Comparison of ENCODE assay signal across 13 cellular contexts in the genomic region with DNA sequence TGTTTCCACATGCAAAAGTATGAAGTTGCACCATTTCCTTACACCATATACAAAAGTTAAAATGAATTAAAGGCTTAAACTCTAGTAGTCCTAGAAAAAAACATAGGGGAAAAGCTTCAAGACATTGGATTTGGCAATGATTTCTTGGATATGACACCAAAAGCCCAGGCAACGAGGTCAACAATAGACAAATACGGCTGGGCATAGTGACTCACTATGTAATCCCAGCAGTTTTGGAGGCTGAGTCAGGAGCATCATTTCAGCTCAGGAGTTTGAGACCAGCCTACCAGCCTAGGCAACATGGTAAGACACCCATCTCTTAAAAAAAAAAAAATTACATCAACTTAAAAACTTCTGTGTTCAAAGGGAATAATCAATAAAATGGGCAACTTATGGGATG. TPM values are rescaled to one million over a fixed set of nuclear protein-coding genes. Genes with fewer than 3 reads are reported as not detected.
DNase-seq lines count a peak whose midpoint lies in the region; FAIRE-seq and TF ChIP-seq lines count a peak whose summit lies in the region.
"Had no signal": no experiment of that assay in that cellular context is flagged by ENCODE, and none has a peak within 500 bp of the region (broad histone marks: within the 10 kb centered on the region; RNA-seq: fewer than 3 reads in every experiment).

No MANE protein-coding gene starts in this region.

- H3K36me3 ChIP-seq in A673 (ENCODE audit: insufficient read depth, low read length, poor library complexity, severe bottlenecking) = no peaks in the 10 kb centered on the region
- no peaks in the 10 kb centered on the region for H3K36me3 ChIP-seq in SJSA1
- no peaks in the 10 kb centered on the region for H3K36me3 ChIP-seq in CD8-positive, alpha-beta memory T cell (ENCODE audit: insufficient read depth, low read length)
- H3K36me3 ChIP-seq: tibial nerve had no signal

- no peak overlapping the region for H3K27ac Mint-ChIP-seq in CD8-positive, alpha-beta memory T cell

- no peak for FAIRE-seq in GM19239 (lab: Jason Lieb, UNC)
- FAIRE-seq: frontal cortex had no signal

- POLR2A ChIA-PET in A673 (lab: Charles Lee; ENCODE audit: low non-redundant PET) = no interaction called here
- POLR2A ChIA-PET in CD8-positive, alpha-beta memory T cell (lab: Charles Lee) = no interaction called here

- peaks cover 20 to 51% (median 45%) of the 10 kb centered on the region in 5 donors for H3K9me3 Mint-ChIP-seq in CD8-positive, alpha-beta memory T cell

- peaks cover 0 to 18% (median 2%) of the 10 kb centered on the region in 3 donors for H3K36me3 Mint-ChIP-seq in CD8-positive, alpha-beta memory T cell

- H3K4me3 ChIP-seq in A673 (ENCODE audit: low read depth, low read length, poor library complexity, severe bottlenecking) = no peak overlapping the region
- H3K4me3 ChIP-seq in HFF-Myc (replicated peaks; ENCODE audit: low read depth, low read length) = no peak overlapping the region
- H3K4me3 ChIP-seq in SJSA1 = no peak overlapping the region
- no peak overlapping the region for H3K4me3 ChIP-seq in CD8-positive, alpha-beta memory T cell (ENCODE audit: low read length)
- H3K4me3 ChIP-seq: dorsolateral prefrontal cortex, tibial nerve had no signal

- TF ChIP-seq CTCF in A673 (conservative IDR thresholded peaks at IDR 0.05; ENCODE audit: low read depth, low read length) = no peak
- TF ChIP-seq CTCF in HFF-Myc (IDR thresholded peaks at IDR 0.05; ENCODE audit: low read depth, low read length, missing control alignments) = no peak

- CTCF ChIA-PET in A673 (lab: Charles Lee) = no interaction called here
- CTCF ChIA-PET in CD8-positive, alpha-beta memory T cell (lab: Charles Lee) = no interaction called here

- peaks cover 0 to 5% of the 10 kb centered on the region in 2 donors for H3K27me3 Mint-ChIP-seq in CD8-positive, alpha-beta memory T cell

- DNase-seq in A673 (ENCODE audit: low spot score) (peak; percentile 5), HFF-Myc (ENCODE audit: extremely low read depth, low read depth) (peak; percentile 22), SJSA1 (ENCODE audit: low read depth in 1 of 2, low spot score in 2 of 2) (peak; percentile 21 to 52), fibroblast of peridontal ligament (ENCODE audit: extremely low read depth) (peak; percentile 67), NCI-H2029 treated with DMSO at 0.1 percent for 48 hours (lab: John Stamatoyannopoulos, UW) (no peak), NCI-H1048 (lab: John Stamatoyannopoulos, UW) (no peak), GM19239 (ENCODE audit: insufficient read length, low spot score) (no peak)
- DNase-seq in CD8-positive, alpha-beta memory T cell = no peak
- DNase-seq: anterior cingulate cortex, dorsolateral prefrontal cortex, NCI-H1105 treated with DMSO at 0.1 percent for 48 hours had no signal

- no peak overlapping the region for H3K4me3 Mint-ChIP-seq in CD8-positive, alpha-beta memory T cell

- no TSS peak for BruUV-seq in A673 (replicated peaks; lab: Mats Ljungman, UMichigan)

- H3K4me1 ChIP-seq in A673 (ENCODE audit: insufficient read depth, low read length, poor library complexity, severe bottlenecking) = no peaks in the 10 kb centered on the region
- no peaks in the 10 kb centered on the region for H3K4me1 ChIP-seq in SJSA1 (replicated peaks)
- no peaks in the 10 kb centered on the region for H3K4me1 ChIP-seq in CD8-positive, alpha-beta memory T cell (ENCODE audit: insufficient read depth, low read length)
- H3K4me1 ChIP-seq: tibial nerve had no signal

- no peak overlapping the region for H3K27ac ChIP-seq in A673 (ENCODE audit: low read depth, low read length, poor library complexity, severe bottlenecking)
- H3K27ac ChIP-seq in SJSA1 = peak overlapping the region; percentile 3; the same call in 1 of the 2 replicates
- no peak overlapping the region for H3K27ac ChIP-seq in CD8-positive, alpha-beta memory T cell (ENCODE audit: low read depth, low read length)
- H3K27ac ChIP-seq: dorsolateral prefrontal cortex, tibial nerve had no signal

- H3K27me3 ChIP-seq in A673 (replicated peaks; ENCODE audit: insufficient read depth, low read depth, low read length, poor library complexity) (no peaks in the 10 kb centered on the region), SJSA1 (replicated peaks) (no peaks in the 10 kb centered on the region)
- H3K27me3 ChIP-seq in CD8-positive, alpha-beta memory T cell (ENCODE audit: insufficient read depth, low read length, poor library complexity, severe bottlenecking) = no peaks in the 10 kb centered on the region
- H3K27me3 ChIP-seq: dorsolateral prefrontal cortex, tibial nerve had no signal

- intact Hi-C loops in A673 (cut with micrococcal nuclease; ENCODE audit: unreplicated experiment) = no loop called here

- H3K4me1 Mint-ChIP-seq in CD8-positive, alpha-beta memory T cell = no peaks in the 10 kb centered on the region

- H3K9me3 ChIP-seq in A673 (ENCODE audit: low read depth, low read length, poor library complexity, severe bottlenecking) (no peaks in the 10 kb centered on the region), SJSA1 (replicated peaks) (no peaks in the 10 kb centered on the region)
- H3K9me3 ChIP-seq in CD8-positive, alpha-beta memory T cell (ENCODE audit: low read length) = no peaks in the 10 kb centered on the region

RNA-seq across cellular contexts. Expression of a gene that starts 30.9 kb away (rescaled TPM):
- total RNA-seq in A673 (2021) = 82.4 and 95.9 TPM in 2 replicates
- total RNA-seq in SJSA1 (2014; rRNA removed; shearing (Covaris generic)) = 33.7 and 45.0 TPM in 2 replicates
- total RNA-seq in CD8-positive, alpha-beta memory T cell = 10 to 100 TPM; 51.1 to 54.7 TPM
- 21.8 TPM for polyA plus RNA-seq in CD8-positive, alpha-beta memory T cell

Comparison
In these comparisons a context has a peak if more than half of its experiments do, and no peak if none do; other contexts are left out.
1. DNase-seq: peak in A673 (single experiment), HFF-Myc (single experiment), SJSA1 (2 of 2) and fibroblast of peridontal ligament (single experiment); none in CD8-positive, alpha-beta memory T cell (0 of 5), NCI-H2029 treated with DMSO at 0.1 percent for 48 hours (single experiment), NCI-H1048 (single experiment) and GM19239 (single experiment).